17 cellular contexts compared by ENCODE assay signal in the genomic region with DNA sequence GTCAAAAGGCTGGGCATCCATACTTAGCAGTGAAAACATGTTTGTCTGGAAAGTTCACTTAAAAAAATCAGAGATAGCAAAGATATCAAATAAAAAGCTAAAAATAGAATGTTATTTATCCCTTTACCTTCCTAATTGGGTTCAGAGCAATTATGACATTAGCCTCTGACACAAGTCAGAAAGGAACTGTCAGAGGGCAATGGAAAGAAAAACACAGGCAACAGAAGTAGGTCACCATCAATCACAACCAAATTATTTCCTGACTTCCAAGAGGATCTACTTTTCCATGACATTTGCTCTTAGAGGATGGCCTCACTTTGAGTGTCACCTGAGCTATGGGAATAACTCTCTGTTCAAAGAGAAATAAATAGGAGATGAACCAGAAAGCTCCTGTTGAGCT. TPM values are rescaled to one million over a fixed set of nuclear protein-coding genes. Genes with fewer than 3 reads are reported as not detected.
A peak's percentile ranks its signal among the peaks of the same experiment; 100 is the strongest.
DNase-seq lines count a peak whose midpoint lies in the region; ATAC-seq and TF ChIP-seq lines count a peak whose summit lies in the region.
"Had no signal": no experiment of that assay in that cellular context is flagged by ENCODE, and none has a peak within 500 bp of the region (broad histone marks: within the 10 kb centered on the region; RNA-seq: fewer than 3 reads in every experiment).

No MANE protein-coding gene starts in this region.

- H3K9ac ChIP-seq in skeletal muscle tissue (ENCODE audit: low read depth in 1 of 3, low read length in 3 of 3) (no peak overlapping the region), PC-3 (ENCODE audit: low read length) (no peak overlapping the region)
- H3K9ac ChIP-seq: BLaER1, GM23248 had no signal

- ATAC-seq in PC-3: no peak
- no peak for ATAC-seq in GM19023 (IDR thresholded peaks at IDR 0.05; ENCODE audit: unreplicated experiment)
- ATAC-seq: GM12878, HCT116 had no signal

- no peak overlapping the region for H3K4me2 ChIP-seq in PC-3 (ENCODE audit: low read length)
- H3K4me2 ChIP-seq: BLaER1 had no signal

- peaks cover 57% of the 10 kb centered on the region for H3K36me3 ChIP-seq in cardiac muscle cell
- peaks cover 53% of the 10 kb centered on the region for H3K36me3 ChIP-seq in right atrium auricular region
- peaks cover 15 to 31% (median 21%) of the 10 kb centered on the region in 3 donors for H3K36me3 ChIP-seq in skeletal muscle tissue (ENCODE audit: control insufficient read depth in 3 of 3, insufficient read depth in 3 of 3, low read length in 3 of 3)
- no peaks in the 10 kb centered on the region for H3K36me3 ChIP-seq in PC-3 (ENCODE audit: low read depth, low read length)
- H3K36me3 ChIP-seq: BLaER1 had no signal

- H3K27ac ChIP-seq in cardiac muscle cell (peak overlapping the region; percentile 63), right atrium auricular region (no peak overlapping the region), skeletal muscle tissue (ENCODE audit: low read depth, low read length) (peak overlapping the region; percentile 74), PC-3 (ENCODE audit: low read length) (no peak overlapping the region)
- H3K27ac ChIP-seq: BLaER1, GM23248 had no signal

- H3K9me2 ChIP-seq in PC-3 (replicated peaks; ENCODE audit: low read length): no peaks in the 10 kb centered on the region

- BruUV-seq in PC-3 (replicated peaks; lab: Mats Ljungman, UMichigan): no TSS peak

- H3F3A ChIP-seq in PC-3 (ENCODE audit: low read length, unreplicated experiment): no peaks in the 10 kb centered on the region

- H2AFZ ChIP-seq in PC-3 (ENCODE audit: low read length): no peak overlapping the region
- H2AFZ ChIP-seq: GM23248 had no signal

- peaks cover 36% of the 10 kb centered on the region for H3K4me1 ChIP-seq in cardiac muscle cell (ENCODE audit: low read depth)
- H3K4me1 ChIP-seq in right atrium auricular region: peaks cover 0 to 32% of the 10 kb centered on the region in 2 donors
- H3K4me1 ChIP-seq in skeletal muscle tissue (ENCODE audit: control insufficient read depth in 3 of 3, insufficient read depth in 3 of 3, low read length in 3 of 3): peaks cover 34 to 50% (median 39%) of the 10 kb centered on the region in 3 donors
- no peaks in the 10 kb centered on the region for H3K4me1 ChIP-seq in PC-3 (ENCODE audit: insufficient read depth, low read length)

- no peaks in the 10 kb centered on the region for H3K9me3 ChIP-seq in cardiac muscle cell (ENCODE audit: low read depth)
- H3K9me3 ChIP-seq in right atrium auricular region: no peaks in the 10 kb centered on the region
- no peaks in the 10 kb centered on the region for H3K9me3 ChIP-seq in skeletal muscle tissue (ENCODE audit: control insufficient read depth in 3 of 3, low read length in 3 of 3)
- no peaks in the 10 kb centered on the region for H3K9me3 ChIP-seq in PC-3 (ENCODE audit: low read length)
- H3K9me3 ChIP-seq: BLaER1 had no signal

- no peaks in the 10 kb centered on the region for H3K27me3 ChIP-seq in cardiac muscle cell
- no peaks in the 10 kb centered on the region for H3K27me3 ChIP-seq in right atrium auricular region
- no peaks in the 10 kb centered on the region for H3K27me3 ChIP-seq in skeletal muscle tissue (ENCODE audit: control insufficient read depth in 3 of 3, insufficient read depth in 3 of 3, low read length in 3 of 3)
- H3K27me3 ChIP-seq in PC-3 (ENCODE audit: low read length): no peaks in the 10 kb centered on the region
- H3K27me3 ChIP-seq: BLaER1 had no signal

- H3K79me2 ChIP-seq in PC-3 (ENCODE audit: low read length): no peaks in the 10 kb centered on the region

- CTCF ChIA-PET in PC-3 (lab: Charles Lee): no interaction called here

- no peak overlapping the region for H3K4me3 ChIP-seq in cardiac muscle cell
- no peak overlapping the region for H3K4me3 ChIP-seq in right atrium auricular region
- H3K4me3 ChIP-seq in skeletal muscle tissue (ENCODE audit: low read length in 3 of 3): no peak overlapping the region
- H3K4me3 ChIP-seq in PC-3 (ENCODE audit: low read length): no peak overlapping the region
- H3K4me3 ChIP-seq: BLaER1, GM12878, GM23248 had no signal

- no peaks in the 10 kb centered on the region for H4K20me1 ChIP-seq in PC-3 (ENCODE audit: low read length)
- H4K20me1 ChIP-seq: BLaER1 had no signal

- POLR2A ChIA-PET in PC-3 (lab: Charles Lee; ENCODE audit: unreplicated experiment): no interaction called here

- no peak for DNase-seq in cardiac muscle cell (ENCODE audit: low read depth in 1 of 2, low spot score in 1 of 2)
- DNase-seq in right atrium auricular region (ENCODE audit: low spot score): no peak
- DNase-seq in NCI-H82 treated with DMSO at 0.1 percent for 48 hours (lab: John Stamatoyannopoulos, UW; ENCODE audit: unreplicated experiment): peak; percentile 12
- peak; percentile 26 for DNase-seq in left kidney (ENCODE audit: low read depth, low spot score)
- DNase-seq in PC-3: no peak
- DNase-seq in NCI-H526 treated with DMSO at 0.1 percent for 48 hours (lab: John Stamatoyannopoulos, UW): no peak
- DNase-seq: 8988T; AML-193; CD4-positive, CD25-positive, alpha-beta regulatory T cell; DMS 273 treated with DMSO at 0.1 percent for 48 hours; GM23248 had no signal

- TF ChIP-seq CTCF in cardiac muscle cell (IDR thresholded peaks at IDR 0.05; ENCODE audit: low read depth, low read length) (no peak), right atrium auricular region (IDR thresholded peaks at IDR 0.05) (no peak), PC-3 (conservative IDR thresholded peaks at IDR 0.05; ENCODE audit: low read depth, low read length) (no peak)

- intact Hi-C loops in PC-3 (cut with micrococcal nuclease): no loop called here

RNA-seq across cellular contexts. Expression of a gene that starts 27.5 kb away (rescaled TPM):
- total RNA-seq in cardiac muscle cell: 209 and 219 TPM in 2 replicates
- 182 and 194 TPM in 2 replicates for polyA plus RNA-seq in cardiac muscle cell
- 100 to 1,000 TPM; 357 to 410 TPM for total RNA-seq in right atrium auricular region
- total RNA-seq in skeletal muscle tissue: 661 TPM
- 0.07 and 0.12 TPM in 2 replicates for total RNA-seq in PC-3 (2014; rRNA removed)
- total RNA-seq: Daoy had no signal

RNA-seq across cellular contexts. Expression of a gene that starts 55.3 kb away (rescaled TPM):
- total RNA-seq in cardiac muscle cell (152 and 195 TPM in 2 replicates), right atrium auricular region (1,000 to 10,000 TPM; 1,108 to 5,712 TPM), skeletal muscle tissue (694 TPM), PC-3 (2014; rRNA removed) (254 and 329 TPM in 2 replicates)
- 321 and 420 TPM in 2 replicates for polyA plus RNA-seq in cardiac muscle cell

Comparison
In these comparisons a context has a peak if more than half of its experiments do, and no peak if none do; other contexts are left out.
1. H3K27ac ChIP-seq: peak in cardiac muscle cell (single experiment) and skeletal muscle tissue (single experiment); none in right atrium auricular region (0 of 2) and PC-3 (single experiment).
2. DNase-seq: peak in NCI-H82 treated with DMSO at 0.1 percent for 48 hours (single experiment) and left kidney (single experiment); none in cardiac muscle cell (0 of 2), right atrium auricular region (single experiment), PC-3 (single experiment) and NCI-H526 treated with DMSO at 0.1 percent for 48 hours (single experiment).
3. RNA of a gene that starts 27.5 kb away (total RNA-seq): 661 TPM in skeletal muscle tissue (single experiment), 357 to 410 TPM in right atrium auricular region and 209 to 219 TPM in cardiac muscle cell; 0.07 to 0.12 TPM in PC-3; every median in the first group is over 100 times any median in the second.